Comparison of ENCODE assay signal across 1 cellular context in the genomic region with DNA sequence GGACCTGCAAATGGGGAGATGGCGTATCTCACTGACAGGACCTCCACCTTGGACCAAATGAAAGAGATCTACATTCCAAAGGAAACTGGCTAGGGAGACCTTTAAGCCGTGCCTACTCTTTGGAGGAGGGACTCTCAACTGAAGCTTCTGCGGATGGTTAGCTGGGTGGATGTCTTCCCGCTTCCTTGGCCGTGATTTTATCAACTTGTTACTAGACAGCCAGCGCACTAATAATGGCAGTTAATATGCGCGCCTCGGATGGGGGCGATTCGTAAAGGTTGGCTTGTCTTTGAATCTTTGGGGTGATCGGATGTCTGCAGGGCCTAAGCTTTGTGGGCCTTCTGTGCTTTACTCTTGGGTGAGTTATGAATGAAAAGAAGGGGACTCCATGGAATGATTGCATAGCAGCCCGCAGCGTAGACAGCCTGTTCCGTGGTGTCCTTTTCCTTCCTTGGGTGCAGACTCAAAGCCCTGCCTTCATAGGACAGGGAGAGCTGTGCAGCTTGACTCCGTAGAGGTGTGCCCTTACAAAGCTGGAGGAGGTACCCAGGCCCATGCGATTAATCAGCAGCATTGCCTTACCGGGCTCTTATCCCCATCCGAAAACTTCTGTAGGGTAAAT.
TF ChIP-seq lines count a peak whose summit lies in the region.

No MANE protein-coding gene starts in this region.

TF ChIP-seq in HepG2, 621 proteins besides CTCF, POLR2A, EP300 and RAD21 (continued from another document):
- peak; percentile 50; the same call in 1 of the 2 replicates for TF ChIP-seq ZNF646 (CRISPR knock-in tag; IDR thresholded peaks at IDR 0.05)
- TF ChIP-seq FOXO4 (CRISPR knock-in tag; conservative IDR thresholded peaks at IDR 0.05) = no peak
- TF ChIP-seq, protein P1, sequence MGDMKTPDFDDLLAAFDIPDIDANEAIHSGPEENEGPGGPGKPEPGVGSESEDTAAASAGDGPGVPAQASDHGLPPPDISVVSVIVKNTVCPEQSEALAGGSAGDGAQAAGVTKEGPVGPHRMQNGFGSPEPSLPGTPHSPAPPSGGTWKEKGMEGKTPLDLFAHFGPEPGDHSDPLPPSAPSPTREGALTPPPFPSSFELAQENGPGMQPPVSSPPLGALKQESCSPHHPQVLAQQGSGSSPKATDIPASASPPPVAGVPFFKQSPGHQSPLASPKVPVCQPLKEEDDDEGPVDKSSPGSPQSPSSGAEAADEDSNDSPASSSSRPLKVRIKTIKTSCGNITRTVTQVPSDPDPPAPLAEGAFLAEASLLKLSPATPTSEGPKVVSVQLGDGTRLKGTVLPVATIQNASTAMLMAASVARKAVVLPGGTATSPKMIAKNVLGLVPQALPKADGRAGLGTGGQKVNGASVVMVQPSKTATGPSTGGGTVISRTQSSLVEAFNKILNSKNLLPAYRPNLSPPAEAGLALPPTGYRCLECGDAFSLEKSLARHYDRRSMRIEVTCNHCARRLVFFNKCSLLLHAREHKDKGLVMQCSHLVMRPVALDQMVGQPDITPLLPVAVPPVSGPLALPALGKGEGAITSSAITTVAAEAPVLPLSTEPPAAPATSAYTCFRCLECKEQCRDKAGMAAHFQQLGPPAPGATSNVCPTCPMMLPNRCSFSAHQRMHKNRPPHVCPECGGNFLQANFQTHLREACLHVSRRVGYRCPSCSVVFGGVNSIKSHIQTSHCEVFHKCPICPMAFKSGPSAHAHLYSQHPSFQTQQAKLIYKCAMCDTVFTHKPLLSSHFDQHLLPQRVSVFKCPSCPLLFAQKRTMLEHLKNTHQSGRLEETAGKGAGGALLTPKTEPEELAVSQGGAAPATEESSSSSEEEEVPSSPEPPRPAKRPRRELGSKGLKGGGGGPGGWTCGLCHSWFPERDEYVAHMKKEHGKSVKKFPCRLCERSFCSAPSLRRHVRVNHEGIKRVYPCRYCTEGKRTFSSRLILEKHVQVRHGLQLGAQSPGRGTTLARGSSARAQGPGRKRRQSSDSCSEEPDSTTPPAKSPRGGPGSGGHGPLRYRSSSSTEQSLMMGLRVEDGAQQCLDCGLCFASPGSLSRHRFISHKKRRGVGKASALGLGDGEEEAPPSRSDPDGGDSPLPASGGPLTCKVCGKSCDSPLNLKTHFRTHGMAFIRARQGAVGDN (CRISPR knock-in tag; IDR thresholded peaks at IDR 0.05) = 0 out of 2 replicates have a peak, but pooled peaks have one; percentile 14
- TF ChIP-seq ZNF446 (CRISPR knock-in tag; IDR thresholded peaks at IDR 0.05) = no peak; the same call in 1 of the 2 replicates
- TF ChIP-seq ZSCAN9 (CRISPR knock-in tag; IDR thresholded peaks at IDR 0.05; ENCODE audit: borderline replicate concordance) = no peak
- no peak for TF ChIP-seq NFATC3 (CRISPR knock-in tag; IDR thresholded peaks at IDR 0.05)
- TF ChIP-seq HES4 (CRISPR knock-in tag; IDR thresholded peaks at IDR 0.05; ENCODE audit: borderline replicate concordance) = peak; percentile 41; the same call in 1 of the 2 replicates
- no peak for TF ChIP-seq ZNF737 (CRISPR knock-in tag; IDR thresholded peaks at IDR 0.05; ENCODE audit: borderline replicate concordance)
- TF ChIP-seq RFXAP (CRISPR knock-in tag; IDR thresholded peaks at IDR 0.05; ENCODE audit: borderline replicate concordance) = no peak
- no peak for TF ChIP-seq HNF4G (IDR thresholded peaks at IDR 0.05; ENCODE audit: borderline replicate concordance, low read depth, low read length)
- 0 out of 2 replicates have a peak, but pooled peaks have one; percentile 20 for TF ChIP-seq HNF4G (CRISPR knock-in tag; IDR thresholded peaks at IDR 0.05; ENCODE audit: borderline replicate concordance, low read depth)
- TF ChIP-seq FOXA3 (CRISPR knock-in tag; IDR thresholded peaks at IDR 0.05) = no peak
- no peak for TF ChIP-seq NFIC (IDR thresholded peaks at IDR 0.05; ENCODE audit: low read length)
- TF ChIP-seq SMC3 (IDR thresholded peaks at IDR 0.05; ENCODE audit: low read length) = no peak
- TF ChIP-seq NFRKB (IDR thresholded peaks at IDR 0.05) = no peak
- TF ChIP-seq KDM5A (IDR thresholded peaks at IDR 0.05; ENCODE audit: borderline replicate concordance, low read length) = 0 out of 2 replicates have a peak, but pooled peaks have one; percentile 17
- no peak; the same call in 1 of the 2 replicates for TF ChIP-seq ZNF598 (CRISPR knock-in tag; IDR thresholded peaks at IDR 0.05; ENCODE audit: borderline replicate concordance)
